ENCODE assay signal across 1 cellular context in the genomic region with DNA sequence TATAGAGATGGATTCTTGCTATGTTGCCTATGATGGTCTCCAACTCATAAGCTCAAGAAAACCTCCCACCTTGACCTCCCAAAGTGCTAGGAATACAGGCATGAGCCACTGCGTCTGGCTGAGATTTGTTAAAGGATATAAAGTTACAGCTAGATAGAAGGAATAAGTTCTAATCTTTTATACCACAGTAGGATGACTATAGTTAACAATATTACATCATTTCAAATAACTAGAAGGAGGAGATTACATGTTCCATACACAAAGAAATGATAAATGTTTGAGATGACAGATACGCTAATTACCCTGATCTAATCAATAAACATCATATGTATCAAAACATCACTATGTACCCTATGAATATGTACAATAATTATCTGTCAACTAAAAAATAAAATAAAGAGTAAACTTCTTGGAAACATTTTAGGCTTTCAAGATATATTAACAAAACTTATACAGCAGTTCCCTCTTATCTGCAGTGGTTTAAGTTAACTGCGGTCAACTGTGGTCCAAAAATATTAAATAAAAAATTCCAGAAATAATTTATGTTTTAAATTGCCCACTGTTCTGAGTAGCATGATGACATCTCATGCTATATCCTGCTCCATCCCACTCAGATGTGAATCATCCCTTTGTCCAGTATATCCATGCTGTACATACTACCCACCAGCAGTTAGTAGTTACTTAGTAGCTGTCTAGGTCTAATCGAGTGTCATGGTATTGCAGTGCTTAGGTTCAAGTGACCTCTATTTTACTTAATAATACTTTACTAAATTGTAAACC.
TF ChIP-seq lines count a peak whose summit lies in the region.

No MANE protein-coding gene starts in this region.

TF ChIP-seq in IMR-90, 13 proteins besides CTCF, POLR2A, EP300 and RAD21 (continued from another document):
- TF ChIP-seq, protein P1, sequence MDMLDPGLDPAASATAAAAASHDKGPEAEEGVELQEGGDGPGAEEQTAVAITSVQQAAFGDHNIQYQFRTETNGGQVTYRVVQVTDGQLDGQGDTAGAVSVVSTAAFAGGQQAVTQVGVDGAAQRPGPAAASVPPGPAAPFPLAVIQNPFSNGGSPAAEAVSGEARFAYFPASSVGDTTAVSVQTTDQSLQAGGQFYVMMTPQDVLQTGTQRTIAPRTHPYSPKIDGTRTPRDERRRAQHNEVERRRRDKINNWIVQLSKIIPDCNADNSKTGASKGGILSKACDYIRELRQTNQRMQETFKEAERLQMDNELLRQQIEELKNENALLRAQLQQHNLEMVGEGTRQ (IDR thresholded peaks at IDR 0.05; ENCODE audit: low read depth, low read length) = no peak
- TF ChIP-seq MAFK (IDR thresholded peaks at IDR 0.05; ENCODE audit: low read depth, low read length) (no peak), SMC3 (IDR thresholded peaks at IDR 0.05; ENCODE audit: low read depth, low read length) (no peak), CEBPB (IDR thresholded peaks at IDR 0.05; ENCODE audit: low read depth, low read length) (no peak; the same call in 1 of the 2 replicates), FOS (IDR thresholded peaks at IDR 0.05; ENCODE audit: low read depth, low read length) (no peak), MAZ (IDR thresholded peaks at IDR 0.05; ENCODE audit: borderline replicate concordance, low read depth, low read length) (no peak), NFE2L2 (IDR thresholded peaks at IDR 0.05; ENCODE audit: low read depth, low read length) (no peak), CHD1 (IDR thresholded peaks at IDR 0.05; ENCODE audit: low read depth, low read length) (no peak)
TF ChIP-seq in IMR-90: peak in this region for 0.
